In genomic region chr2:164015328-164016123, GRCh38 we compare ENCODE assay signal across 8 cellular contexts.
A peak's percentile ranks its signal among the peaks of the same experiment; 100 is the strongest.
DNase-seq lines count a peak whose midpoint lies in the region; ATAC-seq and TF ChIP-seq lines count a peak whose summit lies in the region.

No MANE protein-coding gene starts in this region.

- in situ Hi-C loops in KBM-7 (cut with MboI; ENCODE audit: low pct_unique_long_range_greater_than_20kb, low sequenced_read_pairs) = no loop called here

- DNase-seq in GM12864 (ENCODE audit: low read depth) (peak; percentile 72), KBM-7 (peak; percentile 14), left kidney (ENCODE audit: low read depth, low spot score) (peak; percentile 94), DMS 273 (lab: John Stamatoyannopoulos, UW; ENCODE audit: unreplicated experiment) (no peak), AG08396 (ENCODE audit: low spot score) (no peak), amniotic stem cell (lab: John Stamatoyannopoulos, UW) (no peak)
- no peak for DNase-seq in central memory CD4-positive, alpha-beta T cell

- no peak overlapping the region for H3K4me3 ChIP-seq in GM12864 (ENCODE audit: low read depth, low read length)

- peak; percentile 98 for ATAC-seq in GM21737 (IDR thresholded peaks at IDR 0.05; ENCODE audit: unreplicated experiment)

- TF ChIP-seq CTCF in GM12864 (IDR thresholded peaks at IDR 0.05; ENCODE audit: low read depth, low read length, missing control alignments) = no peak

Comparison
In these comparisons a context has a peak if more than half of its experiments do, and no peak if none do; other contexts are left out.
1. DNase-seq: peak in GM12864 (single experiment), KBM-7 (single experiment) and left kidney (single experiment); none in central memory CD4-positive, alpha-beta T cell (single experiment), DMS 273 (single experiment), AG08396 (single experiment) and amniotic stem cell (single experiment).